In the genomic region with DNA sequence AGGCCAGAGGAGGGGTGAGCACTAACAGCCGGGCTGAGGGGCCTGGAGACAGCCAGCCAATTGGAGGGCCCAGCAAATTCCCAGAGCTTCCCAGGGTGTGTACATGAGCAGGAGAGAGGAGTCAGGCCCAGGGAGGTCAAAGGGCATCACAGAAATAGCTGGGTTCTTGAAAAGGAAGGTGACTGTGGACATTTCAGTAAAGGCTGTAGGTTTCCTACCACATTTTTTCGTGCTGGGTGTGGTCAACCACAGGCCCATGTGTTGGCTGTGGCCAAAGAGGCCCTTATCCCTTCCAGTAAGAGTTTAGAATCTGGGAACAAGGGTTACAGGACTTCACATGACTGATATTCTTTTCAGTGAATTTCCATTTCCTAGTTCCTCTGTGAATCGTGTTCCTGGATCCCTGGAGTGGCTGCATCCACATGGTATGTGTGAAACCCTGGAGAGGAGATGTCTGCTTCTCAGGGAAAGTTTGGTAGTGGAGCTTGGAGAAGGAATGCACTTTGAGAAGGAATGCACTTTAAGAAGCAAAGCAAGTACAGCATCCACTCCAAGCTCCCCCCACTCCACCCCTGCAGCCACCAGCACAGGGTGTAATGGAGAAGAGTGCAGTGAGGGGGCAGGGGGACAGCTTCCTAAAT, we compare ENCODE assay signal across 8 cellular contexts.
DNase-seq lines count a peak whose midpoint lies in the region; ATAC-seq and TF ChIP-seq lines count a peak whose summit lies in the region.

No MANE protein-coding gene starts in this region.

- no peak overlapping the region for H3K27ac Mint-ChIP-seq in activated CD4-positive, alpha-beta memory T cell treated with anti-CD3 and anti-CD28 coated beads, Interleukin-2, amount 10 ng/mL, durations not matched to agents 7 days and 5 days

- peak overlapping the region; percentile 92 for H3K23ac ChIP-seq in IMR-90 (ENCODE audit: low read depth, low read length)

- TF ChIP-seq CTCF in AG09309 (IDR thresholded peaks at IDR 0.05; ENCODE audit: control insufficient read depth, insufficient read depth, low read depth, low read length, missing control alignments) (no peak), IMR-90 (conservative IDR thresholded peaks at IDR 0.05; ENCODE audit: low read depth, low read length) (no peak), mammary epithelial cell (conservative IDR thresholded peaks at IDR 0.05 in 1 of 2, IDR thresholded peaks at IDR 0.05 in 1 of 2; ENCODE audit: extremely low read depth in 1 of 2, insufficient read depth in 1 of 2, low read depth in 1 of 2, low read length in 2 of 2) (no peak)

- H3K9me3 Mint-ChIP-seq in activated CD4-positive, alpha-beta memory T cell treated with anti-CD3 and anti-CD28 coated beads, Interleukin-2, amount 10 ng/mL, durations not matched to agents 7 days and 5 days, result no peaks in the 10 kb centered on the region

- H2BK120ac ChIP-seq in IMR-90 (ENCODE audit: low read depth, low read length), result peak overlapping the region; percentile 98

- H3K9ac ChIP-seq in IMR-90 (ENCODE audit: low read depth, low read length) (peak overlapping the region; percentile 29), mammary epithelial cell (ENCODE audit: insufficient read depth, low read length) (no peak overlapping the region)

- no peak for TF ChIP-seq RAD21 in IMR-90 (IDR thresholded peaks at IDR 0.05; ENCODE audit: low read length)

- peaks cover 24% of the 10 kb centered on the region for H3K9me1 ChIP-seq in IMR-90 (ENCODE audit: insufficient read depth, low read length)

- peaks cover 39% of the 10 kb centered on the region for H3K4me1 Mint-ChIP-seq in activated CD4-positive, alpha-beta memory T cell treated with anti-CD3 and anti-CD28 coated beads, Interleukin-2, amount 10 ng/mL, durations not matched to agents 7 days and 5 days

- peaks cover 25% of the 10 kb centered on the region for H3K4me1 ChIP-seq in IMR-90 (ENCODE audit: control insufficient read depth, insufficient read depth, low read length)
- H3K4me1 ChIP-seq in mammary epithelial cell (ENCODE audit: insufficient read depth, low read length), result peaks cover 18% of the 10 kb centered on the region

- H3K9me3 ChIP-seq in IMR-90 (ENCODE audit: control insufficient read depth, insufficient read depth, low read length) (no peaks in the 10 kb centered on the region), mammary epithelial cell (replicated peaks; ENCODE audit: insufficient read depth, low read length) (no peaks in the 10 kb centered on the region)

- peak overlapping the region; percentile 76 for H2AK9ac ChIP-seq in IMR-90 (replicated peaks; ENCODE audit: low read depth, low read length, poor library complexity)

- intact Hi-C loops in IMR-90 (cut with micrococcal nuclease), result loop anchor here (5.0 kb wide), 1 partner anchor 77 kb away; no protein-coding TSS in a partner anchor
- intact Hi-C loops in mammary epithelial cell (cut with micrococcal nuclease), result no loop called here

- peak overlapping the region; percentile 79 to 95 for H4K8ac ChIP-seq in IMR-90 (ENCODE audit: low read depth in 2 of 2, low read length in 2 of 2)

- 100% methylated on average over 1 of the region's 3 CpGs; no CpG with 5 or more reads in 1 of the 2 experiments for WGBS in IMR-90 (ENCODE audit: extremely low coverage in 2 of 2, insufficient read length in 1 of 2), 2 experiments
- WGBS in mammary epithelial cell (ENCODE audit: low coverage, missing lambda C conversion rate), result 68% methylated on average over 2 of the region's 3 CpGs

- H4K91ac ChIP-seq in IMR-90 (ENCODE audit: insufficient read depth, low read depth, low read length), result peak overlapping the region; percentile 94

- H2BK20ac ChIP-seq in IMR-90 (ENCODE audit: low read depth, low read length), result peak overlapping the region; percentile 98

- peak overlapping the region; percentile 68; the same call in 1 of the 2 replicates for H3K56ac ChIP-seq in IMR-90 (ENCODE audit: extremely low read depth, insufficient read depth, low read length)

- H4K5ac ChIP-seq in IMR-90 (ENCODE audit: low read depth, low read length), result peak overlapping the region; percentile 91

- peak overlapping the region; percentile 95 for H2BK15ac ChIP-seq in IMR-90 (ENCODE audit: low read depth, low read length)

- peak; percentile 62 for ATAC-seq in IMR-90 (ENCODE audit: low read depth)

- peaks cover 33% of the 10 kb centered on the region for H3K27me3 Mint-ChIP-seq in activated CD4-positive, alpha-beta memory T cell treated with anti-CD3 and anti-CD28 coated beads, Interleukin-2, amount 10 ng/mL, durations not matched to agents 7 days and 5 days

- peak overlapping the region; percentile 94 for H3K18ac ChIP-seq in IMR-90 (ENCODE audit: low read depth, low read length)

- no peaks in the 10 kb centered on the region for H3K79me2 ChIP-seq in mammary epithelial cell (ENCODE audit: insufficient read depth, low read length)

- no peaks in the 10 kb centered on the region; a peak in 1 of 4 replicates for H3K79me1 ChIP-seq in IMR-90 (ENCODE audit: low read depth in 1 of 2, low read length in 2 of 2)

- H3K27ac ChIP-seq in IMR-90 (ENCODE audit: insufficient read depth, low read length), result peak overlapping the region; percentile 71
- peak overlapping the region; percentile 18 for H3K27ac ChIP-seq in mammary epithelial cell (ENCODE audit: insufficient read depth, low read depth, low read length)

- BruUV-seq in IMR-90 (replicated peaks; lab: Mats Ljungman, UMichigan), result no TSS peak
- no TSS peak for BruUV-seq in mammary epithelial cell (replicated peaks; lab: Mats Ljungman, UMichigan)

- DNase-seq in AG09309 (ENCODE audit: low read depth) (peak; percentile 82), IMR-90 (peak; percentile 80), mammary epithelial cell (peak; percentile 40), myocyte (ENCODE audit: low read depth) (peak; percentile 92), iPS-NIHi7 (ENCODE audit: extremely low spot score) (no peak)
- no peak for DNase-seq in activated CD4-positive, alpha-beta memory T cell treated with anti-CD3 and anti-CD28 coated beads, Interleukin-2, amount 10 ng/mL, durations not matched to agents 7 days and 5 days
- no peak for DNase-seq in stimulated activated CD4-positive, alpha-beta T cell treated with anti-CD3 and anti-CD28 coated beads, Interleukin-1b, Interleukin-23, amount 100 ng/mL, for 48 hours
- no peak for DNase-seq in activated CD8-positive, alpha-beta memory T cell treated with anti-CD3 and anti-CD28 coated beads, Interleukin-2, amount 50 U/mL, for 48 hours

- H2AFZ ChIP-seq in IMR-90 (replicated peaks; ENCODE audit: low read length, poor library complexity) (peak overlapping the region; percentile 67), mammary epithelial cell (ENCODE audit: low read depth, low read length) (peak overlapping the region; percentile 68)

- peak overlapping the region; percentile 73 for H2BK5ac ChIP-seq in IMR-90 (ENCODE audit: low read depth, low read length, poor library complexity, severe bottlenecking)

- POLR2A ChIA-PET in IMR-90 (lab: Charles Lee; ENCODE audit: unreplicated experiment), result interaction anchor here (0.7 to 1.5 kb wide), 6 partner anchors 12 to 461 kb away, joined by 3 to 9 read pairs (median 4); no protein-coding TSS in a partner anchor
- POLR2A ChIA-PET in activated CD4-positive, alpha-beta memory T cell treated with anti-CD3 and anti-CD28 coated beads, Interleukin-2, amount 10 ng/mL, durations not matched to agents 7 days and 5 days (lab: Charles Lee), result interaction anchor here (1.1 to 2.3 kb wide), 3 partner anchors 12 to 73 kb away, joined by 3 to 10 read pairs (median 3); partner anchors contain the start of gene HEG1

- TF ChIP-seq POLR2A in IMR-90 (IDR thresholded peaks at IDR 0.05; ENCODE audit: low read depth, low read length), result no peak

- CTCF ChIA-PET in IMR-90 (lab: Yijun Ruan, JAX), result interaction anchor here (0.7 to 1.3 kb wide), 4 partner anchors 11 to 67 kb away, joined by 3 to 4 read pairs (median 4); no protein-coding TSS in a partner anchor
- CTCF ChIA-PET in mammary epithelial cell (lab: Charles Lee; ENCODE audit: low non-redundant PET), result no interaction called here
- CTCF ChIA-PET in activated CD4-positive, alpha-beta memory T cell treated with anti-CD3 and anti-CD28 coated beads, Interleukin-2, amount 10 ng/mL, durations not matched to agents 7 days and 5 days (lab: Charles Lee), result interaction anchor here (0.9 to 1.5 kb wide), 2 partner anchors 12 to 22 kb away, joined by 3 to 6 read pairs; no protein-coding TSS in a partner anchor

- H3K4me3 Mint-ChIP-seq in activated CD4-positive, alpha-beta memory T cell treated with anti-CD3 and anti-CD28 coated beads, Interleukin-2, amount 10 ng/mL, durations not matched to agents 7 days and 5 days, result no peak overlapping the region

- dilution Hi-C loops in IMR-90 (cut with HindIII; ENCODE audit: low sequenced_read_pairs, unreplicated experiment), result no loop called here
- dilution Hi-C loops in mammary epithelial cell (cut with HindIII; ENCODE audit: low sequenced_read_pairs), result loop anchor here (5.0 kb wide), 1 partner anchor 52 kb away; no protein-coding TSS in a partner anchor

- peak overlapping the region; percentile 51 for H2AK5ac ChIP-seq in IMR-90 (ENCODE audit: low read depth, low read length)

- H3K4me3 ChIP-seq in AG09309 (ENCODE audit: control insufficient read depth, low read depth, low read length) (no peak overlapping the region), IMR-90 (ENCODE audit: insufficient read depth, low read depth, low read length) (no peak overlapping the region), mammary epithelial cell (replicated peaks in 1 of 3; ENCODE audit: insufficient read depth in 1 of 3, low read depth in 2 of 3, low read length in 3 of 3) (no peak overlapping the region)

- H3K4me2 ChIP-seq in IMR-90 (ENCODE audit: low read depth, low read length) (peak overlapping the region; percentile 53), mammary epithelial cell (ENCODE audit: insufficient read depth, low read depth, low read length) (peak overlapping the region; percentile 10)

- H3K27me3 ChIP-seq in IMR-90 (ENCODE audit: control insufficient read depth, insufficient read depth, low read length) (no peaks in the 10 kb centered on the region), mammary epithelial cell (ENCODE audit: insufficient read depth, low read length) (no peaks in the 10 kb centered on the region)

- in situ Hi-C loops in IMR-90 (cut with MboI; ENCODE audit: low sequenced_read_pairs) (no loop called here), mammary epithelial cell (cut with MboI; ENCODE audit: low sequenced_read_pairs in 2 of 2) (no loop called here)

- H3K14ac ChIP-seq in IMR-90 (replicated peaks; ENCODE audit: low read depth, low read length), result peak overlapping the region; percentile 95

- H3K36me3 ChIP-seq in IMR-90 (ENCODE audit: control insufficient read depth, insufficient read depth, low read length), result no peaks in the 10 kb centered on the region
- no peaks in the 10 kb centered on the region for H3K36me3 ChIP-seq in mammary epithelial cell (ENCODE audit: insufficient read depth, low read length)

- peak overlapping the region; percentile 96 for H3K4ac ChIP-seq in IMR-90 (ENCODE audit: low read depth, low read length)

- H3K36me3 Mint-ChIP-seq in activated CD4-positive, alpha-beta memory T cell treated with anti-CD3 and anti-CD28 coated beads, Interleukin-2, amount 10 ng/mL, durations not matched to agents 7 days and 5 days (ENCODE audit: low read depth), result no peaks in the 10 kb centered on the region

- no peaks in the 10 kb centered on the region for H4K20me1 ChIP-seq in IMR-90 (ENCODE audit: insufficient read depth, low read length)
- H4K20me1 ChIP-seq in mammary epithelial cell (ENCODE audit: insufficient read depth, low read length), result no peaks in the 10 kb centered on the region

Comparison
In these comparisons a context has a peak if more than half of its experiments do, and no peak if none do; other contexts are left out.
1. DNase-seq: peak in AG09309 (single experiment), IMR-90 (single experiment), mammary epithelial cell (single experiment) and myocyte (single experiment); none in iPS-NIHi7 (single experiment), activated CD4-positive, alpha-beta memory T cell treated with anti-CD3 and anti-CD28 coated beads, Interleukin-2, amount 10 ng/mL, durations not matched to agents 7 days and 5 days (single experiment), stimulated activated CD4-positive, alpha-beta T cell treated with anti-CD3 and anti-CD28 coated beads, Interleukin-1b, Interleukin-23, amount 100 ng/mL, for 48 hours (single experiment) and activated CD8-positive, alpha-beta memory T cell treated with anti-CD3 and anti-CD28 coated beads, Interleukin-2, amount 50 U/mL, for 48 hours (single experiment).